ENCODE assay signal across 15 cellular contexts in the genomic region with DNA sequence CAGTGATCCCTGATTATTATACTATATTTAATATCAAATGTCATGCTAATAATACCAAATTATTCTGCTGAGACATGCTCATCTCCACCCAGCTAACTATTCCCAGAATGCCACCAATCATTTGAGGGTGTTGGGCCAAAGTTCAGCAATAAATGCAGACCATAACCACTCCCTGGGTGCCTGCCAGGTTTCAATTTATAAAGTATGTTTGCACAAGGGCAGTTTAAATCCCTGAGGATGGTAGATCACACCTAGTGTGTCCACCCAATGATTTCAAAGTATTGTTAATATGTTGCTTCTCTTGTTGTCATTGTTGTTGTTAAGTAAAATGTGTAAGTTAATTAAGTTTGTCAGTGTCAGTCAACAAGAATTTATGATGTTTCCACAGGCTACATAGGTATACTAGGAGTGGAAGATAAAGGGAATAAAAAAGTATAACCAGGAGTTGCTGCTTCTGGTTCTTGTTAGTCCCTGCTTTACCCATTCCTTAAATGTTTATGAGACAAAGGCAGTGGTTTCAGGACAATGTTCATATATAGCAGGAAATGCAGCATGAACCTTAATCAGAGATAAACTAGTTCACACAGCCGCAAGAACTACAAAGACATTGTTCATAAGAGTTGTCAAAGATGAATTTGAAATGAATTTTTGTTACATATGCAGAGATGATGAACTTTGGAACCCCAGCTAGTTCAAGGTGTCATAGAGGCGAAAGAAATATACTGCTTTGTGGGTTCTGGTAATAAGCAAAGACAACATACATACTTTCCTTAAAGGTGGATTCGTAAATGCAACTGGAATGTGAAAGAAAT. TPM values are rescaled to one million over a fixed set of nuclear protein-coding genes. Genes with fewer than 3 reads are reported as not detected.
A peak's percentile ranks its signal among the peaks of the same experiment; 100 is the strongest.
DNase-seq lines count a peak whose midpoint lies in the region; TF ChIP-seq lines count a peak whose summit lies in the region.
"Had no signal": no experiment of that assay in that cellular context is flagged by ENCODE, and none has a peak within 500 bp of the region (broad histone marks: within the 10 kb centered on the region; RNA-seq: fewer than 3 reads in every experiment).

No MANE protein-coding gene starts in this region.

- CTCF ChIA-PET in Caco-2 (lab: Charles Lee) = no interaction called here

- no peak overlapping the region for H3K4me3 ChIP-seq in ACC112 (ENCODE audit: low read depth, low read length)
- no peak overlapping the region for H3K4me3 ChIP-seq in Caco-2 (ENCODE audit: low read depth, low read length)
- peak overlapping the region in 2 of 4 donors; percentile 13 to 28 for H3K4me3 ChIP-seq in Peyer's patch
- no peak overlapping the region for H3K4me3 ChIP-seq in effector memory CD4-positive, alpha-beta T cell (ENCODE audit: insufficient read depth, low read depth, low read length, poor library complexity, severe bottlenecking)
- H3K4me3 ChIP-seq: HAP-1 had no signal

- in situ Hi-C loops in ACHN (cut with HindIII; ENCODE audit: low pct_ligation_motif_present, low pct_unique_long_range_greater_than_20kb, low sequenced_read_pairs) = no loop called here

- peak; percentile 19 to 64 for DNase-seq in Caco-2
- peak in 2 of 3 donors; percentile 56 to 82 for DNase-seq in Peyer's patch
- peak; percentile 8 for DNase-seq in left kidney (ENCODE audit: low read depth, low spot score)
- DNase-seq in NCI-H2081 treated with DMSO at 0.1 percent for 48 hours (lab: John Stamatoyannopoulos, UW) = no peak
- no peak for DNase-seq in ACHN
- DNase-seq in NCI-H146 treated with DMSO at 0.1 percent for 48 hours (lab: John Stamatoyannopoulos, UW; ENCODE audit: unreplicated experiment) = no peak
- DNase-seq in effector memory CD4-positive, alpha-beta T cell = no peak
- DNase-seq: activated CD4-positive, alpha-beta T cell treated with anti-CD3 and anti-CD28 coated beads for 4 hours; activated effector memory CD4-positive, alpha-beta T cell treated with Interleukin-2 at 50 U/mL for 16 hours; right cardiac atrium; stimulated activated CD4-positive, alpha-beta T cell treated with anti-CD3 and anti-CD28 coated beads, Interleukin-4, amount 100 ng/mL, for 4 hours had no signal

- H3K4me1 Mint-ChIP-seq in Caco-2 (ENCODE audit: low read depth, unreplicated experiment) = peaks cover 24% of the 10 kb centered on the region

- intact Hi-C loops in Caco-2 (cut with micrococcal nuclease; ENCODE audit: unreplicated experiment) = loop anchor here (2.0 kb wide), 1 partner anchor 36 kb away; no protein-coding TSS in a partner anchor

- no peaks in the 10 kb centered on the region for H3K79me2 ChIP-seq in ACC112 (ENCODE audit: control insufficient read depth, insufficient read depth, low read length, unreplicated experiment)

- peaks cover 21% of the 10 kb centered on the region for H3K4me1 ChIP-seq in ACC112 (ENCODE audit: control insufficient read depth, insufficient read depth, low read length, unreplicated experiment)
- H3K4me1 ChIP-seq in Caco-2 = peaks cover 41% of the 10 kb centered on the region
- H3K4me1 ChIP-seq in Peyer's patch = peaks cover 0 to 11% (median 0%) of the 10 kb centered on the region in 4 donors
- no peaks in the 10 kb centered on the region for H3K4me1 ChIP-seq in effector memory CD4-positive, alpha-beta T cell (ENCODE audit: control insufficient read depth, insufficient read depth, low read length, poor library complexity, severe bottlenecking)
- H3K4me1 ChIP-seq: HAP-1 had no signal

- BruUV-seq in Caco-2 (replicated peaks; lab: Mats Ljungman, UMichigan) = no TSS peak

- no peak for TF ChIP-seq POLR2A in Peyer's patch (IDR thresholded peaks at IDR 0.05)

- H3K27me3 ChIP-seq in ACC112 (ENCODE audit: insufficient read depth, low read length) (no peaks in the 10 kb centered on the region), Caco-2 (replicated peaks; ENCODE audit: control insufficient read depth, insufficient read depth, low read length) (no peaks in the 10 kb centered on the region), Peyer's patch (no peaks in the 10 kb centered on the region)
- no peaks in the 10 kb centered on the region for H3K27me3 ChIP-seq in effector memory CD4-positive, alpha-beta T cell (replicated peaks; ENCODE audit: control insufficient read depth, insufficient read depth, low read length, poor library complexity, severe bottlenecking)

- H3K36me3 Mint-ChIP-seq in Caco-2 (ENCODE audit: insufficient read depth, unreplicated experiment) = peaks cover 21% of the 10 kb centered on the region

- TF ChIP-seq CTCF in Caco-2 (IDR thresholded peaks at IDR 0.05; ENCODE audit: insufficient read depth in 1 of 2, low read depth in 1 of 2, low read length in 1 of 2, severe bottlenecking in 1 of 2, unreplicated experiment in 1 of 2) (no peak), Peyer's patch (IDR thresholded peaks at IDR 0.05) (no peak)

- H3K9me3 Mint-ChIP-seq in Caco-2 (ENCODE audit: unreplicated experiment) = peaks cover 10% of the 10 kb centered on the region

- H3K27ac Mint-ChIP-seq in Caco-2 (ENCODE audit: unreplicated experiment) = peak overlapping the region; percentile 64

- H3K36me3 ChIP-seq in ACC112 (ENCODE audit: insufficient read depth, low read length) = no peaks in the 10 kb centered on the region
- no peaks in the 10 kb centered on the region; the same call in 1 of the 2 replicates for H3K36me3 ChIP-seq in Caco-2 (ENCODE audit: control insufficient read depth, insufficient read depth, low read length)
- peaks cover 0 to 8% (median 0%) of the 10 kb centered on the region in 3 donors for H3K36me3 ChIP-seq in Peyer's patch
- H3K36me3 ChIP-seq in effector memory CD4-positive, alpha-beta T cell (ENCODE audit: control insufficient read depth, insufficient read depth, low read length) = no peaks in the 10 kb centered on the region
- H3K36me3 ChIP-seq: HAP-1 had no signal

- no peaks in the 10 kb centered on the region for H3K9me3 ChIP-seq in Caco-2
- no peaks in the 10 kb centered on the region for H3K9me3 ChIP-seq in Peyer's patch
- no peaks in the 10 kb centered on the region for H3K9me3 ChIP-seq in effector memory CD4-positive, alpha-beta T cell (ENCODE audit: control insufficient read depth, low read length)
- H3K9me3 ChIP-seq: HAP-1 had no signal

- peak overlapping the region; percentile 65 for H2AFZ ChIP-seq in ACC112 (ENCODE audit: low read length, unreplicated experiment)

- H3K4me3 Mint-ChIP-seq in Caco-2 (ENCODE audit: unreplicated experiment) = peak overlapping the region; percentile 28

- H3K27me3 Mint-ChIP-seq in Caco-2 (ENCODE audit: insufficient read depth, unreplicated experiment) = no peaks in the 10 kb centered on the region

- POLR2A ChIA-PET in Caco-2 (lab: Charles Lee) = no interaction called here

- H3K27ac ChIP-seq in ACC112 (ENCODE audit: low read depth, low read length) (no peak overlapping the region), Peyer's patch (peak overlapping the region in 3 of 4 donors; percentile 42 to 91 (median 79))
- H3K27ac ChIP-seq in effector memory CD4-positive, alpha-beta T cell (ENCODE audit: insufficient read depth, low read length, poor library complexity, severe bottlenecking) = no peak overlapping the region

RNA-seq across cellular contexts. Expression of gene HPGD, which starts 25.5 kb away (rescaled TPM):
- total RNA-seq in Caco-2 (2022) (85.5 and 91.5 TPM in 2 replicates), Peyer's patch (100 to 1,000 TPM in 3 of 4 donors, 10 to 100 TPM in 1; 38.0 to 290 (median 208) TPM)
- total RNA-seq: glomerular endothelial cell, LHCN-M2 had no signal

Comparison
In these comparisons a context has a peak if more than half of its experiments do, and no peak if none do; other contexts are left out.
1. H3K27ac ChIP-seq: peak in Peyer's patch (3 of 4); none in ACC112 (single experiment) and effector memory CD4-positive, alpha-beta T cell (single experiment).
2. DNase-seq: peak in Caco-2 (2 of 2), Peyer's patch (2 of 3) and left kidney (single experiment); none in NCI-H2081 treated with DMSO at 0.1 percent for 48 hours (single experiment), ACHN (single experiment), NCI-H146 treated with DMSO at 0.1 percent for 48 hours (single experiment) and effector memory CD4-positive, alpha-beta T cell (0 of 3).